ENCODE assay signal across 9 cellular contexts in the genomic region with DNA sequence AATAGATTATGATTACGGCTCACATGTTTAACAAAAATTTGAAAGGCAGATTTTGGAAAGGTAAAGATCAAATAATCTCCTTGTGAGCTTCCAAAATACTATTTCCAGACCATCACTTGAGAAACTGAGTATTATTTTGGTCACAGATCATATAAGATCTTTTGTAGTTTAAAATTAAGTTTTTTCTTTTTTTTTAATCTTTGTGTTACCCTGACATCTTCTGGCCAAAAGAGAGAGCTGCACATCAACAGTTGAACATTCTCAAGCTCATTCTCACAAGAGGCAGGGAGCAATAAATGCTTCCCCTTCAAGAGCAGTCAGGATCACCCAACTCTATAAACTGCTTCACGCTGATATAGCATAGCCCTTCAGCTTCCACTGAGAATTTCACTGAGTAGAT. TPM values are rescaled to one million over a fixed set of nuclear protein-coding genes. Genes with fewer than 3 reads are reported as not detected.
A peak's percentile ranks its signal among the peaks of the same experiment; 100 is the strongest.
DNase-seq lines count a peak whose midpoint lies in the region; ATAC-seq, FAIRE-seq and TF ChIP-seq lines count a peak whose summit lies in the region.
"Had no signal": no experiment of that assay in that cellular context is flagged by ENCODE, and none has a peak within 500 bp of the region (broad histone marks: within the 10 kb centered on the region; RNA-seq: fewer than 3 reads in every experiment).

No MANE protein-coding gene starts in this region.

- BruUV-seq in GM12878 (replicated peaks; lab: Mats Ljungman, UMichigan): no TSS peak

- no peak overlapping the region for H3K4me2 ChIP-seq in GM12878 (ENCODE audit: control insufficient read depth, insufficient read depth)

- 100% methylated on average over 2 of the region's 2 CpGs for WGBS in GM12878 (ENCODE audit: insufficient coverage, insufficient replicate concordance, low lambda C conversion rate, missing lambda C conversion rate)

- peak in 2 of 3 experiments; percentile 48 to 54; a peak in 5 of 6 replicates for TF ChIP-seq CTCF in GM12878 (IDR thresholded peaks at IDR 0.05 in 2 of 3, conservative IDR thresholded peaks at IDR 0.05 in 1 of 3; ENCODE audit: control insufficient read depth in 2 of 3, extremely low read depth in 1 of 3, insufficient read depth in 1 of 3, low read depth in 3 of 3, low read length in 3 of 3)
- no peak for TF ChIP-seq CTCF in mucosa of descending colon (IDR thresholded peaks at IDR 0.05)

- POLR2A ChIA-PET in GM12878 (lab: Charles Lee): no interaction called here

- SMC1A ChIA-PET in GM12878 (lab: Charles Lee; ENCODE audit: uncharacterized antibody, unreplicated experiment): interaction anchor here (0.8 to 1.6 kb wide), 8 partner anchors 15 to 330 kb away, joined by 3 to 15 read pairs (median 5); partner anchors contain the start of gene TMEM192

- FAIRE-seq in GM12878 (lab: Jason Lieb, UNC): peak; percentile 73

- intact Hi-C loops in GM12878 (cut with micrococcal nuclease; ENCODE audit: unreplicated experiment) (loop anchor here (2.0 to 5.0 kb wide), 2 partner anchors 159 to 318 kb away; no protein-coding TSS in a partner anchor), mucosa of descending colon (cut with DNase I, micrococcal nuclease) (no loop called here)

- H3K27ac ChIP-seq in GM12878 (ENCODE audit: control insufficient read depth, insufficient read depth): no peak overlapping the region

- in situ Hi-C loops in GM12878 (cut with MboI): loop anchor here (5.0 kb wide), 1 partner anchor 319 kb away; no protein-coding TSS in a partner anchor

- peak; percentile 42 for TF ChIP-seq RAD21 in GM12878 (IDR thresholded peaks at IDR 0.05; ENCODE audit: insufficient read depth, low read depth, low read length)

- no peaks in the 10 kb centered on the region for H4K20me1 ChIP-seq in GM12878 (ENCODE audit: control insufficient read depth, insufficient read depth)

- no peak overlapping the region for H2AFZ ChIP-seq in GM12878 (ENCODE audit: control insufficient read depth, low read depth, low read length)

- no peaks in the 10 kb centered on the region for H3K79me2 ChIP-seq in GM12878 (ENCODE audit: control insufficient read depth, insufficient read depth, low read length)

- H3K9ac ChIP-seq in GM12878 (ENCODE audit: control insufficient read depth, insufficient read depth, low read length): no peak overlapping the region

- no peaks in the 10 kb centered on the region for H3K4me1 ChIP-seq in GM12878 (ENCODE audit: control insufficient read depth, insufficient read depth, low read length)
- no peaks in the 10 kb centered on the region for H3K4me1 ChIP-seq in mucosa of descending colon (ENCODE audit: low read depth)

- H3K27me3 ChIP-seq in GM12878 (replicated peaks in 1 of 2; ENCODE audit: control insufficient read depth in 2 of 2, insufficient read depth in 2 of 2, low read length in 1 of 2): no peaks in the 10 kb centered on the region

- ATAC-seq in HG03159 (IDR thresholded peaks at IDR 0.05; ENCODE audit: unreplicated experiment) (peak; percentile 50), GM12878 (peak; percentile 33; the same call in 2 of the 3 replicates), mucosa of descending colon (peak; percentile 38), HG02763 (IDR thresholded peaks at IDR 0.05; ENCODE audit: unreplicated experiment) (no peak), HG03196 (IDR thresholded peaks at IDR 0.05; ENCODE audit: unreplicated experiment) (no peak)

- CTCF ChIA-PET in GM12878 (lab: Yijun Ruan, JAX): interaction anchor here (0.6 to 2.7 kb wide), 21 partner anchors 9 to 764 kb away, joined by 3 to 28 read pairs (median 3); partner anchors contain the start of gene TMEM192

- no peak for TF ChIP-seq EP300 in GM12878 (IDR thresholded peaks at IDR 0.05; ENCODE audit: borderline replicate concordance in 1 of 2, control insufficient read depth in 1 of 2, low read depth in 2 of 2, low read length in 2 of 2)

- H3K4me3 ChIP-seq in GM12878 (no peak overlapping the region), mucosa of descending colon (no peak overlapping the region)

- H3K36me3 ChIP-seq in GM12878 (ENCODE audit: control insufficient read depth in 2 of 2, insufficient read depth in 2 of 2, low read length in 1 of 2): no peaks in the 10 kb centered on the region; a peak in 1 of 4 replicates
- no peaks in the 10 kb centered on the region for H3K36me3 ChIP-seq in mucosa of descending colon (ENCODE audit: low read depth)

- RAD21 ChIA-PET in GM12878 (lab: Charles Lee; ENCODE audit: unreplicated experiment): interaction anchor here (0.6 to 1.9 kb wide), 11 partner anchors 16 to 366 kb away, joined by 3 to 20 read pairs (median 4); partner anchors contain the start of gene TMEM192

- H3K9me3 ChIP-seq in GM12878 (replicated peaks; ENCODE audit: control insufficient read depth, insufficient read depth, low read length) (no peaks in the 10 kb centered on the region), mucosa of descending colon (no peaks in the 10 kb centered on the region)

- TF ChIP-seq POLR2A in GM12878 (IDR thresholded peaks at IDR 0.05; ENCODE audit: low read depth, low read length): no peak

- peak; percentile 10 for DNase-seq in NCI-H1092 treated with DMSO at 0.1 percent for 48 hours (lab: John Stamatoyannopoulos, UW)
- no peak for DNase-seq in NCI-H1092 (lab: John Stamatoyannopoulos, UW)
- no peak for DNase-seq in GM12878 (ENCODE audit: low read depth, low spot score)
- DNase-seq in mucosa of descending colon: no peak
- no peak for DNase-seq in NCI-H2029 (lab: John Stamatoyannopoulos, UW)

TF ChIP-seq in GM12878, 131 proteins besides CTCF, POLR2A, EP300 and RAD21:
- peak; percentile 66 for TF ChIP-seq ZNF384 (IDR thresholded peaks at IDR 0.05; ENCODE audit: borderline replicate concordance, low read depth, low read length)
- TF ChIP-seq SMC3 (IDR thresholded peaks at IDR 0.05; ENCODE audit: borderline replicate concordance, low read length): peak; percentile 44
- TF ChIP-seq GABPA (IDR thresholded peaks at IDR 0.05; ENCODE audit: low read depth): no peak

RNA-seq across cellular contexts. Expression of gene TMEM192, which starts 15.9 kb away (rescaled TPM):
- 4.6 and 5.8 TPM in 2 replicates for total RNA-seq in GM12878 (2013; cell fraction: nucleolus; rRNA removed)
- total RNA-seq in GM12878 (2014; rRNA removed) (10.0 and 16.0 TPM in 2 replicates), GM12878 (2014; rRNA removed; fragmentation: Illumina TruSeq; extraction: Trizol) (10.1 and 10.4 TPM in 2 replicates), GM12878 (2021) (8.9 and 10.6 TPM in 2 replicates), mucosa of descending colon (10 to 100 TPM; 16.3 to 24.0 (median 18.7) TPM)
- 7.0 TPM for polyA plus RNA-seq in GM12878 (2011; ENCODE audit: low read depth)
- polyA plus RNA-seq in GM12878 (2011; rRNA removed) (11.3 and 13.1 TPM in 2 replicates), GM12878 (2014; fragmentation: Illumina TruSeq; extraction: Trizol) (13.2 and 16.0 TPM in 2 replicates), GM12878 (2014; fragmentation: Nextera tagmentation; extraction: Ambion mirVana) (1 to 10 TPM; 1.8 to 3.8 TPM), GM12878 (2014; rRNA removed) (8.6 and 10.7 TPM in 2 replicates), GM12878 (2016; fragmentation: Nextera tagmentation; extraction: Ambion mirVana) (10 to 100 TPM; 10.0 to 13.1 TPM)
- polyA plus RNA-seq in GM12878 (2011; cell fraction: cytosol; rRNA removed): 6.8 and 10.3 TPM in 2 replicates
- 1.1 and 2.6 TPM in 2 replicates for polyA plus RNA-seq in GM12878 (2011; cell fraction: nucleus; rRNA removed)
- 6.1 and 8.5 TPM in 2 replicates for polyA plus RNA-seq in GM12878 (2012)
- 8.6 and 16.5 TPM in 2 replicates for polyA minus RNA-seq in GM12878 (2011; rRNA and poly(A)+ RNA removed)
- polyA minus RNA-seq in GM12878 (2011; cell fraction: cytosol; rRNA and poly(A)+ RNA removed): 3.7 and 6.3 TPM in 2 replicates
- polyA minus RNA-seq in GM12878 (2011; cell fraction: nucleus; rRNA and poly(A)+ RNA removed): 0.73 and 2.0 TPM in 2 replicates

RNA-seq across cellular contexts. Expression of gene TRIM75, which starts 43.1 kb away (rescaled TPM):
- not detected in 2 replicates for total RNA-seq in GM12878 (2013; cell fraction: nucleolus; rRNA removed)
- not detected in 2 replicates for total RNA-seq in GM12878 (2014; rRNA removed)
- not detected in 2 replicates for total RNA-seq in GM12878 (2014; rRNA removed; fragmentation: Illumina TruSeq; extraction: Trizol)
- total RNA-seq in GM12878 (2021): not detected in 2 replicates
- polyA plus RNA-seq in GM12878 (2011; ENCODE audit: low read depth): not detected
- polyA plus RNA-seq in GM12878 (2011; rRNA removed): not detected in 2 replicates
- polyA plus RNA-seq in GM12878 (2011; cell fraction: cytosol; rRNA removed): not detected in 2 replicates
- not detected in 2 replicates for polyA plus RNA-seq in GM12878 (2011; cell fraction: nucleus; rRNA removed)
- not detected in 2 replicates for polyA plus RNA-seq in GM12878 (2012)
- polyA plus RNA-seq in GM12878 (2014; fragmentation: Illumina TruSeq; extraction: Trizol): not detected in 2 replicates
- polyA plus RNA-seq in GM12878 (2014; fragmentation: Nextera tagmentation; extraction: Ambion mirVana): not detected
- polyA plus RNA-seq in GM12878 (2014; rRNA removed): not detected in 2 replicates
- not detected for polyA plus RNA-seq in GM12878 (2016; fragmentation: Nextera tagmentation; extraction: Ambion mirVana)
- polyA minus RNA-seq in GM12878 (2011; rRNA and poly(A)+ RNA removed): not detected in 2 replicates
- not detected in 2 replicates for polyA minus RNA-seq in GM12878 (2011; cell fraction: cytosol; rRNA and poly(A)+ RNA removed)
- polyA minus RNA-seq in GM12878 (2011; cell fraction: nucleus; rRNA and poly(A)+ RNA removed): not detected in 2 replicates
- not detected for total RNA-seq in mucosa of descending colon
- total RNA-seq: CD4-positive, alpha-beta memory T cell had no signal
- polyA plus RNA-seq: CD4-positive, alpha-beta memory T cell had no signal

Comparison
In these comparisons a context has a peak if more than half of its experiments do, and no peak if none do; other contexts are left out.
1. ATAC-seq: peak in HG03159 (single experiment), GM12878 (single experiment) and mucosa of descending colon (single experiment); none in HG02763 (single experiment) and HG03196 (single experiment).